Comparison of ENCODE assay signal across 8 cellular contexts in genomic region chr2:134717706-134718094, GRCh38. TPM values are rescaled to one million over a fixed set of nuclear protein-coding genes. Genes with fewer than 3 reads are reported as not detected.
DNase-seq lines count a peak whose midpoint lies in the region; ATAC-seq, FAIRE-seq and TF ChIP-seq lines count a peak whose summit lies in the region.

No MANE protein-coding gene starts in this region.

- TF ChIP-seq CTCF in cardiac muscle cell (IDR thresholded peaks at IDR 0.05; ENCODE audit: low read depth, low read length) (no peak), astrocyte (IDR thresholded peaks at IDR 0.05; ENCODE audit: insufficient read depth, low read depth, low read length) (no peak), lung (IDR thresholded peaks at IDR 0.05; ENCODE audit: control extremely low read depth, extremely low read depth) (no peak), tibial artery (IDR thresholded peaks at IDR 0.05) (no peak)

- H3K9me3 ChIP-seq in cardiac muscle cell (ENCODE audit: low read depth) = no peaks in the 10 kb centered on the region
- no peaks in the 10 kb centered on the region for H3K9me3 ChIP-seq in astrocyte (ENCODE audit: insufficient read depth, low read depth, low read length)
- H3K9me3 ChIP-seq in lung (ENCODE audit: control insufficient read depth in 2 of 2, insufficient read depth in 1 of 2, low read length in 1 of 2) = peaks cover 0 to 3% of the 10 kb centered on the region in 2 donors
- H3K9me3 ChIP-seq in tibial artery = no peaks in the 10 kb centered on the region

- no peaks in the 10 kb centered on the region for H3K36me3 Mint-ChIP-seq in astrocyte (ENCODE audit: low read depth, unreplicated experiment)

- FAIRE-seq in astrocyte (lab: Jason Lieb, UNC) = no peak

- intact Hi-C loops in Right ventricle myocardium inferior (cut with DNase I) (no loop called here), tibial artery (cut with DNase I; ENCODE audit: low total_unique reads) (no loop called here)

- peaks cover 2% of the 10 kb centered on the region for H3K4me1 Mint-ChIP-seq in astrocyte (ENCODE audit: low read depth, unreplicated experiment)

- WGBS in lung, 2 donors = 6 to 8% methylated on average over 17 of the region's 17 CpGs

- no peak overlapping the region for H3K9ac ChIP-seq in astrocyte (ENCODE audit: low read length)

- no peaks in the 10 kb centered on the region for H3K36me3 ChIP-seq in cardiac muscle cell
- H3K36me3 ChIP-seq in astrocyte (ENCODE audit: insufficient read depth, low read length) = no peaks in the 10 kb centered on the region
- no peaks in the 10 kb centered on the region for H3K36me3 ChIP-seq in lung (ENCODE audit: control insufficient read depth in 2 of 2, insufficient read depth in 2 of 2, low read length in 2 of 2)
- H3K36me3 ChIP-seq in tibial artery = no peaks in the 10 kb centered on the region

- peak overlapping the region; percentile 84 for H3K4me2 ChIP-seq in astrocyte (ENCODE audit: low read length)

- peaks cover 4% of the 10 kb centered on the region for H3K9me3 Mint-ChIP-seq in astrocyte (ENCODE audit: unreplicated experiment)

- H3K27me3 ChIP-seq in cardiac muscle cell = peaks cover 77% of the 10 kb centered on the region
- H3K27me3 ChIP-seq in astrocyte (ENCODE audit: insufficient read depth, low read length) = peaks cover 59% of the 10 kb centered on the region
- H3K27me3 ChIP-seq in lung (ENCODE audit: control insufficient read depth, insufficient read depth) = peaks cover 10% of the 10 kb centered on the region
- H3K27me3 ChIP-seq in tibial artery = peaks cover 0 to 68% of the 10 kb centered on the region in 2 donors

- H2AFZ ChIP-seq in astrocyte (ENCODE audit: low read depth, low read length) = peak overlapping the region; percentile 56

- H3K4me3 ChIP-seq in cardiac muscle cell = peak overlapping the region; percentile 80
- peak overlapping the region; percentile 40 for H3K4me3 ChIP-seq in astrocyte (ENCODE audit: insufficient read depth, low read depth, low read length)
- peak overlapping the region; percentile 58 for H3K4me3 ChIP-seq in lung
- H3K4me3 ChIP-seq in tibial artery = peak overlapping the region; percentile 32 to 51

- no peaks in the 10 kb centered on the region for H4K20me1 ChIP-seq in astrocyte (ENCODE audit: insufficient read depth, low read length)

- H3K27me3 Mint-ChIP-seq in astrocyte (ENCODE audit: low read depth, unreplicated experiment) = peaks cover 68% of the 10 kb centered on the region

- H3K4me1 ChIP-seq in cardiac muscle cell (ENCODE audit: low read depth) (peaks cover 14% of the 10 kb centered on the region), astrocyte (ENCODE audit: insufficient read depth, low read length) (peaks cover 8% of the 10 kb centered on the region), lung (ENCODE audit: control insufficient read depth in 2 of 2, insufficient read depth in 2 of 2, low read length in 2 of 2) (peaks cover 0 to 16% of the 10 kb centered on the region in 2 donors), tibial artery (peaks cover 0 to 22% (median 15%) of the 10 kb centered on the region in 4 donors)

- H3K79me2 ChIP-seq in astrocyte (ENCODE audit: insufficient read depth, low read length) = no peaks in the 10 kb centered on the region

- peak overlapping the region; percentile 73 for H3K4me3 Mint-ChIP-seq in astrocyte (ENCODE audit: unreplicated experiment)

- H3K27ac Mint-ChIP-seq in astrocyte (ENCODE audit: unreplicated experiment) = no peak overlapping the region

- DNase-seq in cardiac muscle cell (ENCODE audit: low read depth in 1 of 2, low spot score in 1 of 2) (peak in 1 of 2 donors; percentile 34), Right ventricle myocardium inferior (ENCODE audit: missing footprints) (no peak), astrocyte (ENCODE audit: low read depth) (no peak), lung (ENCODE audit: low spot score) (no peak), tibial artery (no peak), putamen (ENCODE audit: low spot score) (no peak), midbrain (lab: John Stamatoyannopoulos, UW) (no peak), HT-29 (ENCODE audit: low spot score) (no peak)

- ATAC-seq in Right ventricle myocardium inferior (no peak), lung (ENCODE audit: insufficient read depth, low FRiP score) (no peak)

- H3K27ac ChIP-seq in cardiac muscle cell (no peak overlapping the region), astrocyte (ENCODE audit: low read depth, low read length) (no peak overlapping the region), lung (ENCODE audit: low read depth in 1 of 2, low read length in 1 of 2) (peak overlapping the region in 1 of 2 donors; percentile 15), tibial artery (no peak overlapping the region)

RNA-seq across cellular contexts. Expression of gene TMEM163, which starts 1.1 kb away (rescaled TPM):
- total RNA-seq in cardiac muscle cell = 30.3 and 45.8 TPM in 2 replicates
- polyA plus RNA-seq in cardiac muscle cell = 58.1 and 75.9 TPM in 2 replicates
- total RNA-seq in Right ventricle myocardium inferior = 0.46 TPM
- total RNA-seq in astrocyte = 0.12 and 0.18 TPM in 2 replicates
- 10 to 100 TPM in 1 of 2 donors, 1 to 10 TPM in 1; 5.8 to 34.6 TPM for total RNA-seq in lung
- 10 to 100 TPM; 25.0 to 46.9 TPM for polyA plus RNA-seq in lung
- total RNA-seq in HT-29 (2014; rRNA removed; shearing (Covaris generic)) = not detected in 2 replicates
